In the genomic region with DNA sequence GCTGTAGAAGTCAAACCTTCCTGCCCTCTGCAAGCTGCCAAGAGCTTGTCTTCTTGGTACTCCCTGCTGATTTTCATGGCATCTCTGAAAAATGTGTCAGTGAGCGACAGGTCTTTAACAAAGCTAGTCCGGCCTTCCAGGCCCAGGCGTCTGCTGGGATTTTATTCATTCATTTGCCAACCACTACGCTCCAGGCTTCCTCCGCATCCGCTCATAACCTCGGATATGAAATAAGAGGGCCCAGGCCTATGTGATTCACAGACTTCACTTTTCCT, we compare ENCODE assay signal across 1 cellular context.
TF ChIP-seq lines count a peak whose summit lies in the region.

No MANE protein-coding gene starts in this region.

TF ChIP-seq in WTC11, 78 proteins besides CTCF, POLR2A, EP300 and RAD21 (continued from another document):
- TF ChIP-seq ZNF396 (CRISPR knock-in tag; IDR thresholded peaks at IDR 0.05; ENCODE audit: borderline replicate concordance), result no peak
- TF ChIP-seq, protein P1, sequence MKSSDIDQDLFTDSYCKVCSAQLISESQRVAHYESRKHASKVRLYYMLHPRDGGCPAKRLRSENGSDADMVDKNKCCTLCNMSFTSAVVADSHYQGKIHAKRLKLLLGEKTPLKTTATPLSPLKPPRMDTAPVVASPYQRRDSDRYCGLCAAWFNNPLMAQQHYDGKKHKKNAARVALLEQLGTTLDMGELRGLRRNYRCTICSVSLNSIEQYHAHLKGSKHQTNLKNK (CRISPR knock-in tag; IDR thresholded peaks at IDR 0.05), result no peak
- no peak for TF ChIP-seq ESRRA (CRISPR knock-in tag; IDR thresholded peaks at IDR 0.05; ENCODE audit: borderline replicate concordance)
- no peak for TF ChIP-seq FOXP1 (CRISPR knock-in tag; IDR thresholded peaks at IDR 0.05; ENCODE audit: borderline replicate concordance)
- TF ChIP-seq, protein P2, sequence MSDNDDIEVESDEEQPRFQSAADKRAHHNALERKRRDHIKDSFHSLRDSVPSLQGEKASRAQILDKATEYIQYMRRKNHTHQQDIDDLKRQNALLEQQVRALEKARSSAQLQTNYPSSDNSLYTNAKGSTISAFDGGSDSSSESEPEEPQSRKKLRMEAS (CRISPR knock-in tag; IDR thresholded peaks at IDR 0.05), result no peak
